In genomic region chr22:25643232-25644000, GRCh38 we compare ENCODE assay signal across 1 cellular context.
A peak's percentile ranks its signal among the peaks of the same experiment; 100 is the strongest.
TF ChIP-seq lines count a peak whose summit lies in the region.

No MANE protein-coding gene starts in this region.

TF ChIP-seq in H1, 55 proteins besides CTCF, POLR2A, EP300 and RAD21:
- TF ChIP-seq BRCA1 (IDR thresholded peaks at IDR 0.05; ENCODE audit: low read depth, low read length) (no peak), CEBPB (IDR thresholded peaks at IDR 0.05; ENCODE audit: low read depth, low read length) (peak; percentile 80), CBX8 (IDR thresholded peaks at IDR 0.05; ENCODE audit: borderline replicate concordance, low read depth, low read length) (no peak), RXRA (IDR thresholded peaks at IDR 0.05; ENCODE audit: insufficient read depth, low read depth, low read length) (no peak), EGR1 (IDR thresholded peaks at IDR 0.05; ENCODE audit: borderline replicate concordance, low read depth, low read length) (no peak), PHF8 (conservative IDR thresholded peaks at IDR 0.05; ENCODE audit: low read depth, low read length) (no peak), HDAC6 (IDR thresholded peaks at IDR 0.05; ENCODE audit: low read depth, low read length) (no peak), ATF2 (IDR thresholded peaks at IDR 0.05; ENCODE audit: low read length) (no peak)
